Comparison of ENCODE assay signal across 10 cellular contexts in the genomic region with DNA sequence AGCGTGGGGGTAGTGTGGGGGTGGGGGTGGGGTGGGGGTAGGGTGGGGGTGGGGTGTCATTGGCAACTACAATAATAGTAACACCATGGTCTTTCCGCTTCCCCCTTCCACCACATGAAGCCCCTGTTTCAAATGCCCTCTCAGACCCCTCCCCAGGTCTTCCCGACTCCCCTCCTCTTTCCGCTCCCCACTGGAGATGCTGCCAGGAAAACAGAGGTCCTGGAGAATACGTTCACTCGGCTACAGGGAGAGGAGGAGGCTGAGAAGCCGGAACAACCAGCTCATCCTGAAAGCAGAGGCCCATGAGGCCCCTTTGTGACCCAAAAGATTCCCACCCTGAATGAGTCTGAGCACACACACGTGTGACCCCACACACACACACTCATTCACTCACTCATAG.
A peak's percentile ranks its signal among the peaks of the same experiment; 100 is the strongest.
DNase-seq lines count a peak whose midpoint lies in the region; ATAC-seq and TF ChIP-seq lines count a peak whose summit lies in the region.
"Had no signal": no experiment of that assay in that cellular context is flagged by ENCODE, and none has a peak within 500 bp of the region (broad histone marks: within the 10 kb centered on the region; RNA-seq: fewer than 3 reads in every experiment).

No MANE protein-coding gene starts in this region.

- no peak overlapping the region for H3K4me3 Mint-ChIP-seq in stimulated activated naive CD8-positive, alpha-beta T cell treated with anti-CD3 and anti-CD28 coated beads, Interleukin-15, amount 100 ng/mL, for 72 hours
- H3K4me3 Mint-ChIP-seq: activated naive CD8-positive, alpha-beta T cell treated with anti-CD3 and anti-CD28 coated beads, Interleukin-2, amount 50 U/mL, for 24 hours had no signal

- H3K27me3 ChIP-seq in left ventricle myocardium inferior (ENCODE audit: low read depth) = peaks cover 6% of the 10 kb centered on the region
- H3K27me3 ChIP-seq in parathyroid adenoma (ENCODE audit: control insufficient read depth, insufficient read depth, low read length) = no peaks in the 10 kb centered on the region

- ATAC-seq in Right ventricle myocardium superior (ENCODE audit: poor library complexity) (no peak), HG03045 (IDR thresholded peaks at IDR 0.05; ENCODE audit: unreplicated experiment) (no peak), HG03135 (IDR thresholded peaks at IDR 0.05; ENCODE audit: unreplicated experiment) (no peak), HG03457 (IDR thresholded peaks at IDR 0.05; ENCODE audit: unreplicated experiment) (no peak)
- no peak for ATAC-seq in stimulated activated naive CD8-positive, alpha-beta T cell treated with anti-CD3 and anti-CD28 coated beads, Interleukin-15, amount 100 ng/mL, for 72 hours
- ATAC-seq: activated naive CD8-positive, alpha-beta T cell treated with anti-CD3 and anti-CD28 coated beads, Interleukin-2, amount 50 U/mL, for 24 hours had no signal

- no peaks in the 10 kb centered on the region for H3K36me3 ChIP-seq in left ventricle myocardium inferior
- H3K36me3 ChIP-seq in parathyroid adenoma (ENCODE audit: control insufficient read depth, insufficient read depth, low read length) = no peaks in the 10 kb centered on the region

- peak overlapping the region; percentile 11 for H3K4me2 ChIP-seq in parathyroid adenoma (ENCODE audit: low read length)

- no peaks in the 10 kb centered on the region for H3K27me3 Mint-ChIP-seq in stimulated activated naive CD8-positive, alpha-beta T cell treated with anti-CD3 and anti-CD28 coated beads, Interleukin-15, amount 100 ng/mL, for 72 hours
- H3K27me3 Mint-ChIP-seq: activated naive CD8-positive, alpha-beta T cell treated with anti-CD3 and anti-CD28 coated beads, Interleukin-2, amount 50 U/mL, for 24 hours had no signal

- H3K27ac Mint-ChIP-seq in stimulated activated naive CD8-positive, alpha-beta T cell treated with anti-CD3 and anti-CD28 coated beads, Interleukin-15, amount 100 ng/mL, for 72 hours = no peak overlapping the region

- TF ChIP-seq CTCF in left ventricle myocardium inferior (IDR thresholded peaks at IDR 0.05; ENCODE audit: borderline replicate concordance) = no peak
- no peak for TF ChIP-seq CTCF in coronary artery (IDR thresholded peaks at IDR 0.05)
- no peak for TF ChIP-seq CTCF in parathyroid adenoma (IDR thresholded peaks at IDR 0.05)

- no peak overlapping the region for H3K9ac ChIP-seq in parathyroid adenoma

- H3K9me3 ChIP-seq in left ventricle myocardium inferior (replicated peaks) = no peaks in the 10 kb centered on the region
- H3K9me3 ChIP-seq in parathyroid adenoma (ENCODE audit: control insufficient read depth, low read length) = no peaks in the 10 kb centered on the region

- peaks cover 57% of the 10 kb centered on the region for H3K4me1 ChIP-seq in left ventricle myocardium inferior
- H3K4me1 ChIP-seq in parathyroid adenoma = peaks cover 62% of the 10 kb centered on the region

- peaks cover 7% of the 10 kb centered on the region for H3K4me1 Mint-ChIP-seq in stimulated activated naive CD8-positive, alpha-beta T cell treated with anti-CD3 and anti-CD28 coated beads, Interleukin-15, amount 100 ng/mL, for 72 hours

- H3K79me2 ChIP-seq in parathyroid adenoma = no peaks in the 10 kb centered on the region

- H3K4me3 ChIP-seq in left ventricle myocardium inferior (no peak overlapping the region), coronary artery (no peak overlapping the region), parathyroid adenoma (ENCODE audit: low read depth, low read length) (no peak overlapping the region)

- no peak for DNase-seq in left ventricle myocardium inferior
- no peak for DNase-seq in Right ventricle myocardium superior
- peak; percentile 64 for DNase-seq in coronary artery (ENCODE audit: low spot score)
- no peak for DNase-seq in stimulated activated naive CD8-positive, alpha-beta T cell treated with anti-CD3 and anti-CD28 coated beads, Interleukin-15, amount 100 ng/mL, for 72 hours
- DNase-seq: activated naive CD8-positive, alpha-beta T cell treated with anti-CD3 and anti-CD28 coated beads, Interleukin-2, amount 50 U/mL, for 24 hours; NCI-H510A treated with DMSO at 0.1 percent for 48 hours had no signal

- H2AFZ ChIP-seq in parathyroid adenoma = peak overlapping the region; percentile 44

- peak overlapping the region; percentile 73 for H3K27ac ChIP-seq in left ventricle myocardium inferior (replicated peaks)
- peak overlapping the region; percentile 49 to 73 for H3K27ac ChIP-seq in coronary artery
- peak overlapping the region; percentile 100 for H3K27ac ChIP-seq in parathyroid adenoma

- intact Hi-C loops in left ventricle myocardium inferior (cut with micrococcal nuclease) = no loop called here
- intact Hi-C loops in Right ventricle myocardium superior (cut with DNase I) = no loop called here

- no peaks in the 10 kb centered on the region for H3K9me3 Mint-ChIP-seq in stimulated activated naive CD8-positive, alpha-beta T cell treated with anti-CD3 and anti-CD28 coated beads, Interleukin-15, amount 100 ng/mL, for 72 hours
- H3K9me3 Mint-ChIP-seq: activated naive CD8-positive, alpha-beta T cell treated with anti-CD3 and anti-CD28 coated beads, Interleukin-2, amount 50 U/mL, for 24 hours had no signal
